In the genomic region with DNA sequence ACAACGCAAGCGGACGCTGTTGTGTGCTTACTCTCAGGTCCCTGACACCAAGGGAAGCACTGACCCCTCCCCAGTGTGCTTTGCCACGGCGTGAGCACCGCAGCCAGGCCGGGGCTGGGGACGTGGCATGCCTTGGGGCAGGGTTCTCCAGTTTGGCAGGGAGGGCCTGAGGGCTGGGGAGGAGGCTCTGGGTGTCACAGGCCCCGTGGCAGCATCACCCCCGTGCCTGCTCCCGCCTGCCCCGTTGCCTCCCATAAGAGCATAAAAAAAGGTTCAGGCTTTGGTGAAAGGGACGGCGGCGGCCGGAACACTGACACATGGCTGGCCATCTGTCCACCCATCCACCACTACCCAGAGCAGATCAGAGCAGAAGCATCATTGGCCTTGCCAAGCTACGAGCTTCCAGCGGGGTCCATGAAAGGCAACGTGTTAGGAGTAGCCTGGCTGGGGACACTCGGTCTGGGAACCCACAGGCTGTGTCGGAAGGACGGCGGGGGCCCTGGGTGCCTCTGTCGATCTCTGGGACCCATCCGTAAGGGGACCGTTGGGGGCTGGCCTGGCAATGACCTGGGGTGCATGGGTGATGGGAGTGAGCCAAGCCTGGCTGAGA, we compare ENCODE assay signal across 17 cellular contexts.
DNase-seq lines count a peak whose midpoint lies in the region; ATAC-seq, FAIRE-seq and TF ChIP-seq lines count a peak whose summit lies in the region.
"Had no signal": no experiment of that assay in that cellular context is flagged by ENCODE, and none has a peak within 500 bp of the region (broad histone marks: within the 10 kb centered on the region; RNA-seq: fewer than 3 reads in every experiment).

No MANE protein-coding gene starts in this region.

- H4K8ac ChIP-seq in H1 (ENCODE audit: extremely low read depth, insufficient read depth, low read length) (peak overlapping the region; percentile 68; the same call in 1 of the 2 replicates), neuronal stem cell (ENCODE audit: low read depth, low read length) (no peak overlapping the region)

- H3K56ac ChIP-seq in H1 (replicated peaks; ENCODE audit: insufficient read length, low read depth, low read length), result no peak overlapping the region

- H3K9me3 ChIP-seq in H1 (ENCODE audit: insufficient read depth in 2 of 2, low read depth in 1 of 2, low read length in 1 of 2) (no peaks in the 10 kb centered on the region), neuronal stem cell (replicated peaks in 1 of 2; ENCODE audit: control insufficient read depth in 2 of 2, insufficient read depth in 1 of 2, low read depth in 1 of 2, low read length in 2 of 2) (no peaks in the 10 kb centered on the region), adrenal gland (replicated peaks in 1 of 3) (no peaks in the 10 kb centered on the region)
- H3K9me3 ChIP-seq: Caco-2, HAP-1 had no signal

- H2BK5ac ChIP-seq in H1 (ENCODE audit: low read depth, low read length), result no peak overlapping the region
- H2BK5ac ChIP-seq in neuronal stem cell (ENCODE audit: low read length), result no peak overlapping the region

- H3K23ac ChIP-seq in H1 (ENCODE audit: insufficient read length), result no peak overlapping the region
- no peak overlapping the region for H3K23ac ChIP-seq in neuronal stem cell (ENCODE audit: low read depth, low read length, poor library complexity)

- peaks cover 2% of the 10 kb centered on the region; the same call in 1 of the 2 replicates for H3K23me2 ChIP-seq in H1 (ENCODE audit: low read depth, low read length)

- H2BK120ac ChIP-seq in H1 (replicated peaks; ENCODE audit: low read depth, low read length), result no peak overlapping the region
- H2BK120ac ChIP-seq in neuronal stem cell (ENCODE audit: low read depth, low read length), result no peak overlapping the region

- H3K4ac ChIP-seq in H1 (replicated peaks; ENCODE audit: insufficient read length, low read depth, low read length) (no peak overlapping the region), neuronal stem cell (ENCODE audit: low read length) (peak overlapping the region; percentile 89)

- H3K4me3 ChIP-seq in H1 (ENCODE audit: extremely low read depth in 1 of 4, insufficient read depth in 2 of 4, low read depth in 3 of 4, low read length in 4 of 4) (no peak overlapping the region), neuronal stem cell (ENCODE audit: low read length in 2 of 2) (no peak overlapping the region), adrenal gland (no peak overlapping the region)
- H3K4me3 ChIP-seq: HAP-1, K562 had no signal

- H3K4me2 ChIP-seq in H1 (ENCODE audit: insufficient read depth in 1 of 2, low read depth in 2 of 2, low read length in 2 of 2) (no peak overlapping the region), neuronal stem cell (ENCODE audit: insufficient read depth, low read length, poor library complexity, severe bottlenecking) (no peak overlapping the region)

- TF ChIP-seq CTCF in 22Rv1 (IDR thresholded peaks at IDR 0.05), result no peak
- no peak for TF ChIP-seq CTCF in H1 (IDR thresholded peaks at IDR 0.05; ENCODE audit: control extremely low read depth in 1 of 3, insufficient read depth in 1 of 3, low read depth in 1 of 3, low read length in 3 of 3)
- no peak for TF ChIP-seq CTCF in adrenal gland (IDR thresholded peaks at IDR 0.05)

- DNase-seq in G401 (ENCODE audit: low spot score) (peak; percentile 94), H1 (ENCODE audit: low read depth in 1 of 2, low spot score in 2 of 2) (no peak), neuronal stem cell (ENCODE audit: low spot score) (no peak), adrenal gland (no peak), NCI-H2196 treated with DMSO at 0.1 percent for 48 hours (lab: John Stamatoyannopoulos, UW; ENCODE audit: unreplicated experiment) (no peak)
- DNase-seq: AML-193; Caco-2; CD4-positive, CD25-positive, alpha-beta regulatory T cell; DMS53; NCI-H187 treated with DMSO at 0.1 percent for 48 hours; NCI-H748 treated with DMSO at 0.1 percent for 48 hours had no signal

- H3K79me1 ChIP-seq in H1 (ENCODE audit: low read depth, low read length), result no peaks in the 10 kb centered on the region; the same call in 1 of the 2 replicates
- H3K79me1 ChIP-seq in neuronal stem cell (ENCODE audit: low read depth, low read length), result no peaks in the 10 kb centered on the region

- H3K9ac ChIP-seq in H1 (replicated peaks in 1 of 4; ENCODE audit: extremely low read depth in 1 of 4, low read depth in 3 of 4, low read length in 3 of 4) (no peak overlapping the region), neuronal stem cell (ENCODE audit: low read depth, low read length, poor library complexity) (no peak overlapping the region)

- H2BK15ac ChIP-seq in H1 (ENCODE audit: low read length) (no peak overlapping the region), neuronal stem cell (ENCODE audit: low read length) (no peak overlapping the region)

- H3K4me1 ChIP-seq in H1 (replicated peaks in 1 of 4; ENCODE audit: control insufficient read depth in 3 of 4, insufficient read depth in 4 of 4, low read length in 3 of 4) (peaks cover 0 to 5% (median 2%) of the 10 kb centered on the region in 4 experiments; a peak in 3 of 7 replicates), neuronal stem cell (ENCODE audit: control insufficient read depth in 2 of 2, insufficient read depth in 1 of 2, low read depth in 1 of 2, low read length in 2 of 2) (peaks cover 0 to 1% of the 10 kb centered on the region in 2 donors), adrenal gland (replicated peaks in 1 of 2) (no peaks in the 10 kb centered on the region)
- H3K4me1 ChIP-seq: Caco-2 had no signal

- POLR2A ChIA-PET in H1 (lab: Charles Lee; ENCODE audit: partially characterized antibody), result no interaction called here

- TF ChIP-seq EP300 in H1 (IDR thresholded peaks at IDR 0.05; ENCODE audit: borderline replicate concordance in 1 of 2, low read depth in 2 of 2, low read length in 2 of 2), result no peak

- no peak for ATAC-seq in GM19351 (IDR thresholded peaks at IDR 0.05; ENCODE audit: unreplicated experiment)
- ATAC-seq: K562 had no signal

- H4K91ac ChIP-seq in H1 (replicated peaks; ENCODE audit: insufficient read length, low read length) (no peak overlapping the region), neuronal stem cell (ENCODE audit: low read depth, low read length, poor library complexity) (no peak overlapping the region)

- peak overlapping the region; percentile 86 for H3K27ac ChIP-seq in 22Rv1
- no peak overlapping the region for H3K27ac ChIP-seq in H1 (ENCODE audit: low read depth, low read length)
- H3K27ac ChIP-seq in neuronal stem cell (replicated peaks; ENCODE audit: low read length), result no peak overlapping the region
- H3K27ac ChIP-seq in adrenal gland, result no peak overlapping the region
- H3K27ac ChIP-seq: RWPE1 had no signal

- H3K14ac ChIP-seq in H1 (ENCODE audit: insufficient read length) (no peak overlapping the region), neuronal stem cell (ENCODE audit: low read length) (no peak overlapping the region)

- H2BK12ac ChIP-seq in H1 (ENCODE audit: low read depth, low read length) (no peak overlapping the region), neuronal stem cell (ENCODE audit: low read length) (peak overlapping the region; percentile 58)

- H3K36me3 ChIP-seq in H1 (ENCODE audit: control insufficient read depth in 2 of 4, insufficient read depth in 4 of 4, low read length in 3 of 4) (no peaks in the 10 kb centered on the region), neuronal stem cell (replicated peaks in 1 of 2; ENCODE audit: control insufficient read depth in 2 of 2, insufficient read depth in 2 of 2, low read length in 2 of 2) (no peaks in the 10 kb centered on the region), adrenal gland (replicated peaks in 1 of 2) (no peaks in the 10 kb centered on the region)
- H3K36me3 ChIP-seq: HAP-1 had no signal

- no peak for TF ChIP-seq POLR2A in H1 (IDR thresholded peaks at IDR 0.05; ENCODE audit: control extremely low read depth in 1 of 2, low read depth in 2 of 2, low read length in 2 of 2)
- no peak for TF ChIP-seq POLR2A in adrenal gland (IDR thresholded peaks at IDR 0.05)

- H2AK5ac ChIP-seq in H1 (ENCODE audit: low read depth, low read length) (no peak overlapping the region), neuronal stem cell (ENCODE audit: low read depth, low read length) (peak overlapping the region; percentile 46)

- no peak for TF ChIP-seq RAD21 in H1 (IDR thresholded peaks at IDR 0.05 in 1 of 2, conservative IDR thresholded peaks at IDR 0.05 in 1 of 2; ENCODE audit: low read depth in 2 of 2, low read length in 2 of 2)

- H3K18ac ChIP-seq in H1 (ENCODE audit: extremely low read depth, low read length), result no peak overlapping the region
- peak overlapping the region; percentile 80 for H3K18ac ChIP-seq in neuronal stem cell (ENCODE audit: low read length)

- intact Hi-C loops in adrenal gland (cut with DNase I), result no loop called here

- no peak overlapping the region for H2BK20ac ChIP-seq in H1 (ENCODE audit: low read length)

- H2AFZ ChIP-seq in H1 (ENCODE audit: low read length) (no peak overlapping the region), neuronal stem cell (ENCODE audit: low read length) (no peak overlapping the region)

- peaks cover 0 to 1% of the 10 kb centered on the region in 2 experiments for H4K20me1 ChIP-seq in H1 (replicated peaks in 1 of 2; ENCODE audit: control insufficient read depth in 1 of 2, insufficient read depth in 2 of 2, low read length in 2 of 2)

- in situ Hi-C loops in G401 (cut with HindIII; ENCODE audit: low sequenced_read_pairs), result no loop called here

- FAIRE-seq in H1 (lab: Jason Lieb, UNC), result no peak
- FAIRE-seq: GM19239, K562 had no signal

- WGBS in H1 (ENCODE audit: extremely low coverage in 1 of 2, insufficient coverage in 1 of 2, insufficient read length in 1 of 2, insufficient replicate concordance in 2 of 2, low coverage in 1 of 2, low lambda C conversion rate in 2 of 2, missing lambda C conversion rate in 1 of 2), 2 experiments, result 94% methylated on average over 25 of the region's 26 CpGs; no CpG with 5 or more reads in 1 of the 2 experiments
- no CpG with 5 or more reads among the region's 26 CpGs for WGBS in neuronal stem cell (ENCODE audit: extremely low coverage in 2 of 2, insufficient read length in 2 of 2, insufficient replicate concordance in 1 of 2), 2 donors
- 86 to 91% (median 86%) methylated on average over 19 to 26 of the region's 26 CpGs for WGBS in adrenal gland, 4 donors

- H3K27me3 ChIP-seq in H1 (replicated peaks in 1 of 4; ENCODE audit: control insufficient read depth in 3 of 4, extremely low read depth in 1 of 4, insufficient read depth in 3 of 4, low read length in 3 of 4) (peaks cover 0 to 7% (median 0%) of the 10 kb centered on the region in 4 experiments; a peak in 2 of 7 replicates), neuronal stem cell (ENCODE audit: control insufficient read depth in 3 of 3, insufficient read depth in 3 of 3, low read depth in 1 of 3, low read length in 3 of 3) (no peaks in the 10 kb centered on the region), adrenal gland (no peaks in the 10 kb centered on the region)

- no peak overlapping the region for H4K5ac ChIP-seq in H1 (ENCODE audit: insufficient read length, low read depth, low read length)

- CTCF ChIA-PET in H1 (lab: Charles Lee; ENCODE audit: partially characterized antibody), result interaction anchor here (1.3 kb wide), 1 partner anchor 11 kb away, joined by 5 read pairs; no protein-coding TSS in a partner anchor

- no peaks in the 10 kb centered on the region for H3K79me2 ChIP-seq in H1 (ENCODE audit: control insufficient read depth in 1 of 2, insufficient read depth in 2 of 2, low read length in 2 of 2)

TF ChIP-seq in H1, 55 proteins besides CTCF, POLR2A, EP300 and RAD21 (continues in another document):
- no peak for TF ChIP-seq TCF12 (IDR thresholded peaks at IDR 0.05; ENCODE audit: low read depth, low read length)
- TF ChIP-seq TBP (IDR thresholded peaks at IDR 0.05; ENCODE audit: low read depth, low read length), result no peak
